8 cellular contexts compared by ENCODE assay signal in genomic region chrX:118495958-118496762, GRCh38. TPM values are rescaled to one million over a fixed set of nuclear protein-coding genes. Genes with fewer than 3 reads are reported as not detected.
A peak's percentile ranks its signal among the peaks of the same experiment; 100 is the strongest.
DNase-seq lines count a peak whose midpoint lies in the region; ATAC-seq and TF ChIP-seq lines count a peak whose summit lies in the region.

No MANE protein-coding gene starts in this region.

- H3K36me3 Mint-ChIP-seq in CD4-positive, alpha-beta memory T cell = peaks cover 0 to 24% of the 10 kb centered on the region in 2 donors
- H3K36me3 Mint-ChIP-seq in activated naive CD8-positive, alpha-beta T cell treated with anti-CD3 and anti-CD28 coated beads for 36 hours = peaks cover 2% of the 10 kb centered on the region

- H3K27me3 ChIP-seq in CD4-positive, alpha-beta memory T cell (ENCODE audit: insufficient read depth, low read length) = no peaks in the 10 kb centered on the region
- H3K27me3 ChIP-seq in HL-60 (ENCODE audit: insufficient read depth, poor library complexity, severe bottlenecking) (no peaks in the 10 kb centered on the region), iPS-18a (ENCODE audit: control insufficient read depth, insufficient read depth, low read length) (peaks cover 29% of the 10 kb centered on the region)

- POLR2A ChIA-PET in CD4-positive, alpha-beta memory T cell (lab: Charles Lee; ENCODE audit: partially characterized antibody) = interaction anchor here (0.6 to 10.0 kb wide), 25 partner anchors 9 to 1078 kb away, joined by 3 to 289 read pairs (median 6); partner anchors contain the start of genes UBE2A and WDR44

- CTCF ChIA-PET in CD4-positive, alpha-beta memory T cell (lab: Charles Lee; ENCODE audit: partially characterized antibody) = interaction anchor here (0.9 to 4.1 kb wide), 8 partner anchors 10 to 52 kb away, joined by 3 to 18 read pairs (median 4); no protein-coding TSS in a partner anchor

- intact Hi-C loops in CD4-positive, alpha-beta memory T cell (cut with micrococcal nuclease) = loop anchor here (1.0 to 5.0 kb wide), 4 partner anchors 33 to 150 kb away; partner anchors contain the start of gene WDR44

- peaks cover 36% of the 10 kb centered on the region for H3K4me1 ChIP-seq in CD4-positive, alpha-beta memory T cell (ENCODE audit: insufficient read depth, low read length)
- H3K4me1 ChIP-seq in iPS-18a (ENCODE audit: control insufficient read depth, low read depth, low read length) = peaks cover 14% of the 10 kb centered on the region

- ATAC-seq in GM19467 (IDR thresholded peaks at IDR 0.05; ENCODE audit: unreplicated experiment) (peak; percentile 60), SK-N-SH treated with all-trans-retinoic acid at 6 μM for 48 hours (peak; percentile 20)

- H3K9me3 Mint-ChIP-seq in CD4-positive, alpha-beta memory T cell = no peaks in the 10 kb centered on the region
- no peaks in the 10 kb centered on the region for H3K9me3 Mint-ChIP-seq in activated naive CD8-positive, alpha-beta T cell treated with anti-CD3 and anti-CD28 coated beads for 36 hours

- no peaks in the 10 kb centered on the region for H3K9me3 ChIP-seq in CD4-positive, alpha-beta memory T cell (ENCODE audit: control insufficient read depth in 1 of 2, low read length in 2 of 2)
- H3K9me3 ChIP-seq in iPS-18a (ENCODE audit: control insufficient read depth, low read depth, low read length) = peaks cover 3% of the 10 kb centered on the region

- H3K4me3 ChIP-seq in CD4-positive, alpha-beta memory T cell (ENCODE audit: low read length in 2 of 2) = peak overlapping the region; percentile 83 to 91
- peak overlapping the region; percentile 71 for H3K4me3 ChIP-seq in HL-60 (replicated peaks; ENCODE audit: insufficient read depth, low read length)
- peak overlapping the region; percentile 69 for H3K4me3 ChIP-seq in iPS-18a (ENCODE audit: low read length)

- no peaks in the 10 kb centered on the region for H3K36me3 ChIP-seq in CD4-positive, alpha-beta memory T cell (ENCODE audit: insufficient read depth, low read length)
- H3K36me3 ChIP-seq in iPS-18a (ENCODE audit: control insufficient read depth, low read depth, low read length) = no peaks in the 10 kb centered on the region

- DNase-seq in CD4-positive, alpha-beta memory T cell = peak; percentile 77 to 91 (median 83)
- DNase-seq in HL-60 (ENCODE audit: low read depth in 1 of 2, low spot score in 1 of 2) (peak; percentile 52 to 83), NCI-H187 (lab: John Stamatoyannopoulos, UW) (no peak)
- peak; percentile 74 for DNase-seq in activated naive CD8-positive, alpha-beta T cell treated with anti-CD3 and anti-CD28 coated beads for 36 hours
- DNase-seq in stimulated activated CD4-positive, alpha-beta T cell treated with anti-CD3 and anti-CD28 coated beads, Interleukin-12 subunit alpha, Interleukin-12 subunit beta, amount 100 ng/mL, for 4 hours = peak; percentile 57

- H3K4me3 Mint-ChIP-seq in CD4-positive, alpha-beta memory T cell = peak overlapping the region; percentile 94 to 100 (median 99)
- peak overlapping the region; percentile 96 for H3K4me3 Mint-ChIP-seq in activated naive CD8-positive, alpha-beta T cell treated with anti-CD3 and anti-CD28 coated beads for 36 hours

- H3K27ac ChIP-seq in CD4-positive, alpha-beta memory T cell (ENCODE audit: low read depth, low read length) = peak overlapping the region; percentile 83
- H3K27ac ChIP-seq in HL-60 (replicated peaks) (peak overlapping the region; percentile 86), iPS-18a (ENCODE audit: low read length) (no peak overlapping the region)

- no peak overlapping the region for H3K9ac ChIP-seq in iPS-18a (ENCODE audit: low read length)

- no peak for TF ChIP-seq CTCF in HL-60 (IDR thresholded peaks at IDR 0.05; ENCODE audit: insufficient read depth, low read length)

- peak overlapping the region; percentile 94 to 99 (median 98) for H3K27ac Mint-ChIP-seq in CD4-positive, alpha-beta memory T cell
- H3K27ac Mint-ChIP-seq in activated naive CD8-positive, alpha-beta T cell treated with anti-CD3 and anti-CD28 coated beads for 36 hours = peak overlapping the region; percentile 94

- H3K27me3 Mint-ChIP-seq in CD4-positive, alpha-beta memory T cell = no peaks in the 10 kb centered on the region
- no peaks in the 10 kb centered on the region for H3K27me3 Mint-ChIP-seq in activated naive CD8-positive, alpha-beta T cell treated with anti-CD3 and anti-CD28 coated beads for 36 hours

- H3K4me1 Mint-ChIP-seq in CD4-positive, alpha-beta memory T cell = peaks cover 10 to 41% (median 22%) of the 10 kb centered on the region in 4 donors
- peaks cover 19% of the 10 kb centered on the region for H3K4me1 Mint-ChIP-seq in activated naive CD8-positive, alpha-beta T cell treated with anti-CD3 and anti-CD28 coated beads for 36 hours

TF ChIP-seq in SK-N-SH treated with all-trans-retinoic acid at 6 μM for 48 hours, 23 proteins besides CTCF, POLR2A, EP300 and RAD21:
- TF ChIP-seq RARB (CRISPR knock-in tag; IDR thresholded peaks at IDR 0.05) = no peak
- no peak for TF ChIP-seq SNAI2 (CRISPR knock-in tag; IDR thresholded peaks at IDR 0.05)
- no peak for TF ChIP-seq TSHZ2 (CRISPR knock-in tag; IDR thresholded peaks at IDR 0.05)
- TF ChIP-seq ZNF565 (CRISPR knock-in tag; conservative IDR thresholded peaks at IDR 0.05; ENCODE audit: low read depth) = no peak
- TF ChIP-seq ISL1 (CRISPR knock-in tag; IDR thresholded peaks at IDR 0.05) = no peak
- TF ChIP-seq ZFP30 (CRISPR knock-in tag; IDR thresholded peaks at IDR 0.05) = no peak
- no peak for TF ChIP-seq GLIS3 (CRISPR knock-in tag; IDR thresholded peaks at IDR 0.05)
- no peak for TF ChIP-seq ZFP3 (CRISPR knock-in tag; IDR thresholded peaks at IDR 0.05)
- TF ChIP-seq CSRNP3 (CRISPR knock-in tag; IDR thresholded peaks at IDR 0.05) = no peak
- TF ChIP-seq CSDC2 (CRISPR knock-in tag; IDR thresholded peaks at IDR 0.05) = no peak
- no peak for TF ChIP-seq ZNF8 (CRISPR knock-in tag; IDR thresholded peaks at IDR 0.05)
- no peak for TF ChIP-seq ESRRG (CRISPR knock-in tag; IDR thresholded peaks at IDR 0.05)
- TF ChIP-seq ARNTL (CRISPR knock-in tag; IDR thresholded peaks at IDR 0.05; ENCODE audit: borderline replicate concordance, low read depth) = no peak
- TF ChIP-seq ZNF70 (CRISPR knock-in tag; IDR thresholded peaks at IDR 0.05) = no peak

RNA-seq across cellular contexts. Expression of gene DOCK11, which starts 0.5 kb away (rescaled TPM):
- 100 to 1,000 TPM; 110 to 112 TPM for total RNA-seq in CD4-positive, alpha-beta memory T cell
- 10 to 100 TPM; 14.5 to 39.4 TPM for polyA plus RNA-seq in CD4-positive, alpha-beta memory T cell
- total RNA-seq in activated naive CD8-positive, alpha-beta T cell treated with anti-CD3 and anti-CD28 coated beads for 36 hours = 10 to 100 TPM; 44.7 to 47.3 TPM

Comparison
In these comparisons a context has a peak if more than half of its experiments do, and no peak if none do; other contexts are left out.
1. DNase-seq: peak in CD4-positive, alpha-beta memory T cell (5 of 5), HL-60 (2 of 2), activated naive CD8-positive, alpha-beta T cell treated with anti-CD3 and anti-CD28 coated beads for 36 hours (single experiment) and stimulated activated CD4-positive, alpha-beta T cell treated with anti-CD3 and anti-CD28 coated beads, Interleukin-12 subunit alpha, Interleukin-12 subunit beta, amount 100 ng/mL, for 4 hours (single experiment); none in NCI-H187 (0 of 2).
2. Peak in every context shown above with its lines, with median percentiles within 50 percentile points of each other: H3K4me3 ChIP-seq.